ENCODE assay signal across 1 cellular context in genomic region chr18:9137168-9138066, GRCh38.
TF ChIP-seq lines count a peak whose summit lies in the region.

No MANE protein-coding gene starts in this region.

TF ChIP-seq in K562, 482 proteins besides CTCF, POLR2A, EP300 and RAD21 (continued from another document):
- TF ChIP-seq HDAC2 (IDR thresholded peaks at IDR 0.05): 0 out of 2 replicates have a peak, but pooled peaks have one; percentile 48
- no peak for TF ChIP-seq ERF (CRISPR knock-in tag; IDR thresholded peaks at IDR 0.05)
- peak; percentile 6; the same call in 1 of the 2 replicates for TF ChIP-seq POLR2G (IDR thresholded peaks at IDR 0.05; ENCODE audit: low read depth, low read length)
- TF ChIP-seq SAP30 (IDR thresholded peaks at IDR 0.05; ENCODE audit: borderline replicate concordance, insufficient read depth, low read depth, low read length, poor library complexity, severe bottlenecking): peak; percentile 66
- TF ChIP-seq ZNF589 (CRISPR knock-in tag; IDR thresholded peaks at IDR 0.05; ENCODE audit: low read depth): peak; percentile 75
- TF ChIP-seq MEIS2 (IDR thresholded peaks at IDR 0.05; ENCODE audit: partially characterized antibody): peak; percentile 48
- TF ChIP-seq AFF1 (IDR thresholded peaks at IDR 0.05; ENCODE audit: low read depth in 1 of 2, partially characterized antibody in 2 of 2): peak; percentile 68 to 93
- TF ChIP-seq ESRRB (CRISPR knock-in tag; IDR thresholded peaks at IDR 0.05; ENCODE audit: borderline replicate concordance): no peak
- TF ChIP-seq ZBTB7A (IDR thresholded peaks at IDR 0.05; ENCODE audit: borderline replicate concordance, control insufficient read depth, low read depth, low read length): peak; percentile 82; the same call in 1 of the 2 replicates
- TF ChIP-seq CGGBP1 (CRISPR knock-in tag; IDR thresholded peaks at IDR 0.05): peak; percentile 50; the same call in 1 of the 2 replicates
- TF ChIP-seq ZBTB33 (CRISPR knock-in tag; IDR thresholded peaks at IDR 0.05): no peak
- TF ChIP-seq SIN3A (IDR thresholded peaks at IDR 0.05; ENCODE audit: borderline replicate concordance in 2 of 2, control insufficient read depth in 1 of 2, low read depth in 2 of 2, low read length in 2 of 2): peak; percentile 78 to 79; a peak in 2 of 4 replicates
- no peak for TF ChIP-seq ZNF512 (tag; IDR thresholded peaks at IDR 0.05)
- TF ChIP-seq ZNF431 (CRISPR knock-in tag; IDR thresholded peaks at IDR 0.05): 0 out of 2 replicates have a peak, but pooled peaks have one; percentile 35
- no peak for TF ChIP-seq ATF4 (CRISPR knock-in tag; IDR thresholded peaks at IDR 0.05)
- no peak for TF ChIP-seq GTF2E2 (tag; IDR thresholded peaks at IDR 0.05)
- no peak for TF ChIP-seq SETDB1 (IDR thresholded peaks at IDR 0.05; ENCODE audit: low read length)
- no peak for TF ChIP-seq SAFB (IDR thresholded peaks at IDR 0.05; ENCODE audit: borderline replicate concordance, low read depth, low read length)
- no peak for TF ChIP-seq MAX (CRISPR knock-in tag; IDR thresholded peaks at IDR 0.05)
- 0 out of 2 replicates have a peak, but pooled peaks have one; percentile 34 for TF ChIP-seq THRAP3 (IDR thresholded peaks at IDR 0.05; ENCODE audit: borderline replicate concordance)
- no peak for TF ChIP-seq IFI16 (CRISPR knock-in tag; IDR thresholded peaks at IDR 0.05)
- TF ChIP-seq ZNF644 (tag; IDR thresholded peaks at IDR 0.05; ENCODE audit: low read depth): 0 out of 2 replicates have a peak, but pooled peaks have one; percentile 8
- TF ChIP-seq JUND (IDR thresholded peaks at IDR 0.05; ENCODE audit: borderline replicate concordance, low read depth, low read length): no peak
- peak; percentile 19; the same call in 1 of the 3 replicates for TF ChIP-seq JUND (tag; IDR thresholded peaks at IDR 0.05; ENCODE audit: borderline replicate concordance, low read depth, low read length)
- TF ChIP-seq KAT2B (IDR thresholded peaks at IDR 0.05; ENCODE audit: low read depth, low read length): no peak
- TF ChIP-seq CXXC5 (CRISPR knock-in tag; IDR thresholded peaks at IDR 0.05): no peak; the same call in none of the 2 replicates
- TF ChIP-seq RBBP5 (IDR thresholded peaks at IDR 0.05; ENCODE audit: borderline replicate concordance, insufficient read depth, low read length, poor library complexity, severe bottlenecking): peak; percentile 70
- no peak for TF ChIP-seq POLR2AphosphoS2 (IDR thresholded peaks at IDR 0.05; ENCODE audit: low read length)
- no peak for TF ChIP-seq DLX4 (CRISPR knock-in tag; IDR thresholded peaks at IDR 0.05)
- no peak for TF ChIP-seq NFYB (IDR thresholded peaks at IDR 0.05; ENCODE audit: extremely low read depth, insufficient read length)
